1 cellular context compared by ENCODE assay signal in the genomic region with DNA sequence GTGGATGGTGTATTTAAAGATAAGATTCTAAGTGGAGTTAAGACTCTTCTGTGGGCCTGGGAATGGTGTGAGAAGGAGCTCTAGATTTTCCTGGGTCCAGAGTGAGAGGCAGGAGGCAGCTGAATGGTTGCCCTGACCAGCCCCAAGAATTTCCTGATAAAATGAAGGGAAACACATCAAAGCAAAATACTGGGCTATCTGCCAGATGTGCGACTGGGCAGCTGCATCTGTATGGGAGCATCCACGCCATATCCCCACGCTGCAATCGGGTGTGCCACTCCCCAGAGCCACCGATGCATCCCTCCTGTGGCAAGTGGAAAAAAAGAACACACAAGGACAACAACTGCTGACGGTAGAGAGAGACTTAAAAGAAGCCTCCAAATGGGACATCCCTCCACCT.
TF ChIP-seq lines count a peak whose summit lies in the region.

No MANE protein-coding gene starts in this region.

TF ChIP-seq in GM23338, 12 proteins besides CTCF, POLR2A, EP300 and RAD21 (continued from another document):
- TF ChIP-seq CREB1 (CRISPR knock-in tag; IDR thresholded peaks at IDR 0.05; ENCODE audit: low read depth) (no peak), EZH2 (IDR thresholded peaks at IDR 0.05; ENCODE audit: low read depth, unreplicated experiment) (no peak)
